Comparison of ENCODE assay signal across 8 cellular contexts in the genomic region with DNA sequence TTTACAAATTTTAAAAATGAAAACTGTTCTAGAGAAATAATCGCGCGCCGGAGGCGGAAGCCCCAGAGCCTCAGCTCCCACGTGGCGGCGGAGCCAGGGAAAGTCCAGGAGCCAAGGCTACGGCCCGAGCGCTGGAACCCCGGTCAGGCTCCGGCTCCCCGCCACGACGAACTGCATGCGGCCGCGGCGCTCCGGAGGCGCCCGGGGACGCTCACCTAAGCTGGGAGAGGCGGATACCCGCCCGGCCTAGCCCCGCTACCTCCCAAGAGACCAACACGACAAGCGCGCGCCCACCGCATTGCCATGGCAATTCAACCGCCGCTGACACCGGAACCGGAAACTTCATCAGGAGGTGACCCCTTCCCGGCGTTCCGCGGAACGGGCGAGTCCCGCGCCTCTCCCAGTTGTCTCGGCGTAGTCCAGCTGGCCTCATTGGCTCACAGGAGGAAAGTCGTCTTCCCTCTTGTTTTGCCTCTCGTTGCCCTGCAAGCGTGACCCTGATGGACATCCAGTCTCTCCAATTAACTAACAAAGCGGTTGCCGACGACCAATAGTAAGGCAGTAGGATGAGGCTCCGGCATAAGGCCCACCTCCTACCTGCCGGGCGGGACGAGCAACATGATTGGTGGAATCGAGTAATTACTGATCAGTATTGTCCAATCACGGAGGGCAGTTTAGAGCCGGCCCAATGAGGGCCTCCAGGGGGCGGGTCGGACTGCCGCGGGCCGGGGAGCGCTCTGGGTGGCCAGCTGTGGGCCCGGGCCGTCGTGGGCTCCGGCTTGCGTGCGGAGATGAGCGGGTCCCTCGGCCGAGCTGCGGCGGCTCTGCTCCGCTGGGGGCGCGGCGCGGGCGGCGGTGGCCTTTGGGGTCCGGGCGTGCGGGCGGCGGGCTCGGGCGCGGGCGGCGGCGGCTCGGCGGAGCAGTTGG. TPM values are rescaled to one million over a fixed set of nuclear protein-coding genes. Genes with fewer than 3 reads are reported as not detected.
DNase-seq lines count a peak whose midpoint lies in the region; ATAC-seq, FAIRE-seq and TF ChIP-seq lines count a peak whose summit lies in the region.

GLRX5 (plus strand) TSS at position 752 of the 927 bp plus-strand sequence; CDS start at position 792, 40 bp downstream.

- peak within 1 kb of the TSS; percentile 96 for H3K4me3 Mint-ChIP-seq in T-helper 2 cell treated with Interferon-gamma antibody and Interleukin-4, amounts not matched to agents 5 μg/mL and 100 μg/mL, for 36 hours

- ATAC-seq in GM18502 (IDR thresholded peaks at IDR 0.05; ENCODE audit: poor library complexity, unreplicated experiment) (peak; percentile 92), HG02970 (IDR thresholded peaks at IDR 0.05; ENCODE audit: low FRiP score, unreplicated experiment) (peak; percentile 91), psoas muscle (peak; percentile 92 to 95 (median 95))

- peaks cover 25% of the 10 kb centered on the region for H3K36me3 Mint-ChIP-seq in T-helper 2 cell treated with Interferon-gamma antibody and Interleukin-4, amounts not matched to agents 5 μg/mL and 100 μg/mL, for 36 hours (ENCODE audit: low read depth)

- DNase-seq in NCI-H1930 (lab: John Stamatoyannopoulos, UW) (peak; percentile 97 to 98), ascending aorta (ENCODE audit: low spot score in 2 of 2) (peak; percentile 100), right atrium auricular region (ENCODE audit: low spot score) (peak; percentile 100), psoas muscle (peak; percentile 97 to 99), urothelium cell line (ENCODE audit: low spot score) (peak; percentile 93)
- DNase-seq in T-helper 2 cell treated with Interferon-gamma antibody and Interleukin-4, amounts not matched to agents 5 μg/mL and 100 μg/mL, for 36 hours (ENCODE audit: low spot score) = peak; percentile 98

- H3K4me3 ChIP-seq in ascending aorta = peak within 1 kb of the TSS; percentile 75 to 85
- peak within 1 kb of the TSS; percentile 89 to 99 for H3K4me3 ChIP-seq in right atrium auricular region
- H3K4me3 ChIP-seq in psoas muscle = peak within 1 kb of the TSS; percentile 96

- H3K27me3 ChIP-seq in ascending aorta = no peaks in the 10 kb centered on the region
- H3K27me3 ChIP-seq in right atrium auricular region = no peaks in the 10 kb centered on the region
- no peaks in the 10 kb centered on the region for H3K27me3 ChIP-seq in psoas muscle (ENCODE audit: insufficient read depth in 3 of 3, low read length in 2 of 3)

- H3K4me1 ChIP-seq in ascending aorta = peaks cover 26 to 46% of the 10 kb centered on the region in 2 donors
- H3K4me1 ChIP-seq in right atrium auricular region = peaks cover 0 to 72% of the 10 kb centered on the region in 2 donors
- peaks cover 74% of the 10 kb centered on the region for H3K4me1 ChIP-seq in psoas muscle

- WGBS in psoas muscle, 3 donors = 0% methylated on average over 89 to 97 of the region's 97 CpGs

- H3K36me3 ChIP-seq in ascending aorta = no peaks in the 10 kb centered on the region
- H3K36me3 ChIP-seq in right atrium auricular region = no peaks in the 10 kb centered on the region
- peaks cover 0 to 5% of the 10 kb centered on the region in 2 donors for H3K36me3 ChIP-seq in psoas muscle (ENCODE audit: insufficient read depth in 1 of 2, low read depth in 1 of 2)

- TF ChIP-seq CTCF in ascending aorta (IDR thresholded peaks at IDR 0.05) (peak in 1 of 3 experiments; percentile 29), right atrium auricular region (IDR thresholded peaks at IDR 0.05) (no peak), psoas muscle (IDR thresholded peaks at IDR 0.05) (no peak)

- peak; percentile 44 for FAIRE-seq in urothelium cell line (lab: Jason Lieb, UNC)

- H3K9me3 ChIP-seq in ascending aorta = no peaks in the 10 kb centered on the region
- no peaks in the 10 kb centered on the region for H3K9me3 ChIP-seq in right atrium auricular region
- H3K9me3 ChIP-seq in psoas muscle = no peaks in the 10 kb centered on the region

- H3K27ac Mint-ChIP-seq in T-helper 2 cell treated with Interferon-gamma antibody and Interleukin-4, amounts not matched to agents 5 μg/mL and 100 μg/mL, for 36 hours = peak within 1 kb of the TSS; percentile 92

- no peaks in the 10 kb centered on the region for H3K9me3 Mint-ChIP-seq in T-helper 2 cell treated with Interferon-gamma antibody and Interleukin-4, amounts not matched to agents 5 μg/mL and 100 μg/mL, for 36 hours

- H3K27ac ChIP-seq in ascending aorta (peak within 1 kb of the TSS; percentile 76 to 84), right atrium auricular region (peak within 1 kb of the TSS; percentile 82 to 87), psoas muscle (peak within 1 kb of the TSS; percentile 87)

- H3K27me3 Mint-ChIP-seq in T-helper 2 cell treated with Interferon-gamma antibody and Interleukin-4, amounts not matched to agents 5 μg/mL and 100 μg/mL, for 36 hours (ENCODE audit: low read depth) = no peaks in the 10 kb centered on the region

- intact Hi-C loops in ascending aorta (cut with DNase I) (loop anchor here (2.0 to 10.0 kb wide), 6 partner anchors 210 to 1263 kb away; partner anchors contain the start of genes ATG2B, C14orf132, DICER1 and GSKIP), psoas muscle (cut with DNase I) (loop anchor here in 1 of 2 donors (10.0 kb wide), 1 partner anchor 380 kb away; the partner anchor contains the start of gene DICER1)

- H3K4me1 Mint-ChIP-seq in T-helper 2 cell treated with Interferon-gamma antibody and Interleukin-4, amounts not matched to agents 5 μg/mL and 100 μg/mL, for 36 hours (ENCODE audit: low read depth) = peaks cover 53% of the 10 kb centered on the region

RNA-seq across cellular contexts. Expression of gene GLRX5, which starts in this region (rescaled TPM):
- total RNA-seq in ascending aorta = 24.6 TPM
- total RNA-seq in right atrium auricular region = 10 to 100 TPM; 54.0 to 58.9 TPM
- 10 to 100 TPM; 46.9 to 97.6 (median 57.0) TPM for total RNA-seq in psoas muscle
- polyA plus RNA-seq in psoas muscle = 10 to 100 TPM; 65.5 to 98.7 (median 68.4) TPM

Comparison
In these comparisons a context has a peak if more than half of its experiments do, and no peak if none do; other contexts are left out.
1. Peak in every context shown above with its lines: DNase-seq, ATAC-seq, H3K4me3 ChIP-seq and H3K27ac ChIP-seq.